Comparison of ENCODE assay signal across 7 cellular contexts in the genomic region with DNA sequence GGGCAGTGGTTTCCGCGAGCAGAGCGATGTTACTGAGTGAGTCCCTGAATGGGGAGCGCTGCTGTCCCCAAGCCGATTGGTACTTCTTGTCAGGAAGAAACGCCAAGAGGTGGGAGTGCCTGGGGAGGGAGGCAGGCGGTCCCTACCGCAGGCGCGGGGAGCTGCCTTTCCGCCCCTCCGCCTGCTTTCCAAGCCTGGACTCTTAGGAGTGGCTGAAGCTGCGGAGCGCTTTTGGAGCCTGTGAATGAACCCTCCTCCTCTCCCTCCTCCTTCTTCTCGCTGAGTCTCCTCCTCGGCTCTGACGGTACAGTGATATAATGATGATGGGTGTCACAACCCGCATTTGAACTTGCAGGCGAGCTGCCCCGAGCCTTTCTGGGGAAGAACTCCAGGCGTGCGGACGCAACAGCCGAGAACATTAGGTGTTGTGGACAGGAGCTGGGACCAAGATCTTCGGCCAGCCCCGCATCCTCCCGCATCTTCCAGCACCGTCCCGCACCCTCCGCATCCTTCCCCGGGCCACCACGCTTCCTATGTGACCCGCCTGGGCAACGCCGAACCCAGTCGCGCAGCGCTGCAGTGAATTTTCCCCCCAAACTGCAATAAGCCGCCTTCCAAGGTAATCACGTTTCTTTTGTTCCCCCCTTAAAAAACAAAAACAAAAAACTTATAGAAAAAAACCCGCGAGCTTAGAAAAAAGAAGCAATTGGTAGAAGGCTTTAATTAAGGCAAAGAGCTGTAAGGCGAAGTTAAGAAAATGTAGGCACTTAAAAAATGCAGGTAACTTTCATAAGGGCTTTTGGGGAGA. TPM values are rescaled to one million over a fixed set of nuclear protein-coding genes. Genes with fewer than 3 reads are reported as not detected.
DNase-seq lines count a peak whose midpoint lies in the region; ATAC-seq, FAIRE-seq and TF ChIP-seq lines count a peak whose summit lies in the region.

A gene (plus strand): TSS at position 340 of the 808 bp plus-strand sequence. CDS start 11,775 bp downstream, outside the sequence.

- H3K36me3 ChIP-seq in NT2/D1 (ENCODE audit: insufficient read depth, insufficient read length, low read length) (no peaks in the 10 kb centered on the region), kidney (ENCODE audit: control insufficient read depth in 1 of 2, insufficient read depth in 2 of 2, low read length in 2 of 2) (no peaks in the 10 kb centered on the region), spleen (no peaks in the 10 kb centered on the region)

- no peaks in the 10 kb centered on the region for H3K27me3 ChIP-seq in NT2/D1 (ENCODE audit: insufficient read depth, insufficient read length)
- peaks cover 0 to 99% (median 80%) of the 10 kb centered on the region in 7 donors for H3K27me3 ChIP-seq in spleen (replicated peaks in 1 of 7)

- WGBS in spleen, 5 donors = 2 to 6% (median 2%) methylated on average over 39 to 43 of the region's 43 CpGs

- no peak for ATAC-seq in GM21825 (IDR thresholded peaks at IDR 0.05; ENCODE audit: unreplicated experiment)

- no peak for TF ChIP-seq POLR2A in spleen (IDR thresholded peaks at IDR 0.05)

- in situ Hi-C loops in GM13976 (cut with MboI; ENCODE audit: low sequenced_read_pairs, unreplicated experiment) = loop anchor here (10.0 kb wide), 1 partner anchor 1117 kb away; no protein-coding TSS in a partner anchor

- DNase-seq in GM13976 (ENCODE audit: low spot score) (peak; percentile 48), NT2/D1 (ENCODE audit: low read depth, low spot score) (no peak), choroid plexus epithelial cell (ENCODE audit: low read depth) (peak; percentile 86), kidney (peak; percentile 82), spleen (peak; percentile 69), NCI-H2171 (lab: John Stamatoyannopoulos, UW) (no peak)

- H3K9ac ChIP-seq in NT2/D1 (ENCODE audit: insufficient read length, low read depth) = peak within 1 kb of the TSS; percentile 93
- no peak within 1 kb of the TSS for H3K9ac ChIP-seq in kidney (ENCODE audit: low read length in 2 of 2)

- intact Hi-C loops in kidney (cut with DNase I) = no loop called here
- intact Hi-C loops in spleen (cut with DNase I; ENCODE audit: low total_unique reads) = no loop called here

- TF ChIP-seq CTCF in GM13976 (IDR thresholded peaks at IDR 0.05; ENCODE audit: borderline replicate concordance, control extremely low read depth, extremely low read depth, insufficient read depth, missing control alignments) (no peak), choroid plexus epithelial cell (conservative IDR thresholded peaks at IDR 0.05; ENCODE audit: low read depth, low read length) (no peak), kidney (IDR thresholded peaks at IDR 0.05; ENCODE audit: borderline replicate concordance, extremely low read depth, insufficient read depth) (no peak), spleen (IDR thresholded peaks at IDR 0.05 in 8 of 11, conservative IDR thresholded peaks at IDR 0.05 in 3 of 11) (no peak)

- H3K9me3 ChIP-seq in NT2/D1 (ENCODE audit: insufficient read depth, low read length) (peaks cover 13% of the 10 kb centered on the region; the same call in 1 of the 2 replicates), kidney (ENCODE audit: control insufficient read depth in 1 of 2, low read length in 2 of 2) (no peaks in the 10 kb centered on the region), spleen (no peaks in the 10 kb centered on the region)

- H3K4me1 ChIP-seq in NT2/D1 (ENCODE audit: insufficient read depth, insufficient read length) (no peaks in the 10 kb centered on the region), kidney (ENCODE audit: control insufficient read depth in 1 of 2, insufficient read depth in 1 of 2, low read depth in 1 of 2, low read length in 2 of 2) (peaks cover 0 to 18% of the 10 kb centered on the region in 2 donors), spleen (peaks cover 18 to 45% (median 41%) of the 10 kb centered on the region in 6 donors)

- no peak for FAIRE-seq in kidney (lab: Jason Lieb, UNC)

- peak within 1 kb of the TSS; percentile 85 for H3K4me3 ChIP-seq in NT2/D1 (ENCODE audit: insufficient read length, low read depth)
- peak within 1 kb of the TSS; percentile 77 for H3K4me3 ChIP-seq in choroid plexus epithelial cell (ENCODE audit: low read depth, low read length)
- peak within 1 kb of the TSS; percentile 63 to 68 for H3K4me3 ChIP-seq in kidney (ENCODE audit: low read length in 2 of 2)
- peak within 1 kb of the TSS in 7 of 8 donors; percentile 32 to 68 (median 45) for H3K4me3 ChIP-seq in spleen

- no peak within 1 kb of the TSS for H3K27ac ChIP-seq in kidney (ENCODE audit: low read depth in 2 of 2, low read length in 2 of 2)
- peak within 1 kb of the TSS in 4 of 8 donors; percentile 20 to 72 (median 65) for H3K27ac ChIP-seq in spleen

RNA-seq across cellular contexts. Expression of the gene that starts here (rescaled TPM):
- 226 TPM for total RNA-seq in kidney
- polyA plus RNA-seq in kidney (ENCODE audit: insufficient read depth, low read depth, low replicate concordance) = 2.1 TPM
- 100 to 1,000 TPM in 3 of 7 donors, 10 to 100 TPM in 4; 58.4 to 442 (median 90.6) TPM for total RNA-seq in spleen
- 1 to 10 TPM; 1.8 to 5.4 (median 2.0) TPM for polyA plus RNA-seq in spleen

Comparison
In these comparisons a context has a peak if more than half of its experiments do, and no peak if none do; other contexts are left out.
1. DNase-seq: peak in GM13976 (single experiment), choroid plexus epithelial cell (single experiment), kidney (single experiment) and spleen (single experiment); none in NT2/D1 (single experiment) and NCI-H2171 (single experiment).
2. Peak in every context shown above with its lines, with median percentiles within 50 percentile points of each other: H3K4me3 ChIP-seq.